ENCODE assay signal across 8 cellular contexts in genomic region chr5:141513021-141513626, GRCh38. TPM values are rescaled to one million over a fixed set of nuclear protein-coding genes. Genes with fewer than 3 reads are reported as not detected.
DNase-seq lines count a peak whose midpoint lies in the region; ATAC-seq and TF ChIP-seq lines count a peak whose summit lies in the region.

No MANE protein-coding gene starts in this region.

- H3K27me3 ChIP-seq in AG04450 (ENCODE audit: control insufficient read depth, insufficient read depth, low read length) (no peaks in the 10 kb centered on the region), esophagus muscularis mucosa (no peaks in the 10 kb centered on the region)
- no peaks in the 10 kb centered on the region for H3K27me3 ChIP-seq in naive thymus-derived CD4-positive, alpha-beta T cell (ENCODE audit: control insufficient read depth in 2 of 2, insufficient read depth in 2 of 2, low read length in 2 of 2)

- peaks cover 0 to 27% (median 6%) of the 10 kb centered on the region in 5 donors for H3K36me3 Mint-ChIP-seq in naive thymus-derived CD4-positive, alpha-beta T cell
- H3K36me3 Mint-ChIP-seq in type B pancreatic cell, result peaks cover 22% of the 10 kb centered on the region

- TF ChIP-seq CTCF in AG04450 (IDR thresholded peaks at IDR 0.05; ENCODE audit: low read depth, low read length) (no peak), NB4 (IDR thresholded peaks at IDR 0.05; ENCODE audit: low read depth, low read length) (no peak), esophagus muscularis mucosa (IDR thresholded peaks at IDR 0.05) (no peak), type B pancreatic cell (conservative IDR thresholded peaks at IDR 0.05) (no peak)

- peak overlapping the region; percentile 45 to 83 (median 65) for H3K27ac Mint-ChIP-seq in naive thymus-derived CD4-positive, alpha-beta T cell
- H3K27ac Mint-ChIP-seq in type B pancreatic cell, result peak overlapping the region; percentile 89

- peaks cover 21 to 35% (median 26%) of the 10 kb centered on the region in 7 donors for H3K4me1 Mint-ChIP-seq in naive thymus-derived CD4-positive, alpha-beta T cell
- peaks cover 64% of the 10 kb centered on the region for H3K4me1 Mint-ChIP-seq in type B pancreatic cell (ENCODE audit: unreplicated experiment)

- peak overlapping the region; percentile 93 for H3K27ac ChIP-seq in AG04450 (ENCODE audit: low read depth, low read length)
- H3K27ac ChIP-seq in esophagus muscularis mucosa (replicated peaks in 1 of 4), result peak overlapping the region; percentile 91 to 97 (median 94)
- peak overlapping the region; percentile 39 for H3K27ac ChIP-seq in naive thymus-derived CD4-positive, alpha-beta T cell (ENCODE audit: low read depth, low read length)

- ATAC-seq in naive thymus-derived CD4-positive, alpha-beta T cell, result peak; percentile 46

- intact Hi-C loops in esophagus muscularis mucosa (cut with DNase I), result no loop called here
- intact Hi-C loops in naive thymus-derived CD4-positive, alpha-beta T cell (cut with micrococcal nuclease), result loop anchor here (5.0 kb wide), 4 partner anchors 36 to 156 kb away; partner anchors contain the start of genes DIAPH1 (in 2 of the 2), HDAC3 (in 1 of the 2), PCDHGA4 (in 1 of the 2) and PCDHGB2 (in 1 of the 2)

- H3K9me3 ChIP-seq in AG04450 (ENCODE audit: control insufficient read depth, insufficient read depth, low read length) (no peaks in the 10 kb centered on the region), esophagus muscularis mucosa (no peaks in the 10 kb centered on the region)
- no peaks in the 10 kb centered on the region for H3K9me3 ChIP-seq in naive thymus-derived CD4-positive, alpha-beta T cell (ENCODE audit: control insufficient read depth in 2 of 3, low read length in 3 of 3)

- POLR2A ChIA-PET in AG04450 (lab: Yijun Ruan, JAX), result interaction anchor here (0.6 to 2.6 kb wide), 6 partner anchors 8 to 192 kb away, joined by 3 to 16 read pairs (median 7); partner anchors contain the start of genes PCDHGC3 and TAF7
- POLR2A ChIA-PET in naive thymus-derived CD4-positive, alpha-beta T cell (lab: Charles Lee), result interaction anchor here (0.6 to 2.5 kb wide), 3 partner anchors 8 to 193 kb away, joined by 3 to 17 read pairs (median 4); partner anchors contain the start of gene TAF7

- H3K4me3 Mint-ChIP-seq in naive thymus-derived CD4-positive, alpha-beta T cell, result peak overlapping the region; percentile 84 to 97 (median 90)
- peak overlapping the region; percentile 97 for H3K4me3 Mint-ChIP-seq in type B pancreatic cell

- WGBS in esophagus muscularis mucosa, result 8% methylated on average over 19 of the region's 39 CpGs

- no peak for TF ChIP-seq POLR2A in NB4 (IDR thresholded peaks at IDR 0.05; ENCODE audit: extremely low read depth, insufficient read length)
- no peak for TF ChIP-seq POLR2A in esophagus muscularis mucosa (IDR thresholded peaks at IDR 0.05; ENCODE audit: low read depth)

- CTCF ChIA-PET in AG04450 (lab: Charles Lee), result interaction anchor here (0.7 to 11.7 kb wide), 14 partner anchors 10 to 139 kb away, joined by 3 to 165 read pairs (median 6); partner anchors contain the start of gene PCDHGC3
- CTCF ChIA-PET in naive thymus-derived CD4-positive, alpha-beta T cell (lab: Charles Lee), result interaction anchor here (0.6 to 4.7 kb wide), 13 partner anchors 8 to 336 kb away, joined by 3 to 30 read pairs (median 3); partner anchors contain the start of genes PCDHB16, PCDHB8, PCDHGA10 and PCDHGB3

- peaks cover 0 to 56% (median 32%) of the 10 kb centered on the region in 4 donors for H3K36me3 ChIP-seq in esophagus muscularis mucosa
- peaks cover 0 to 27% (median 3%) of the 10 kb centered on the region in 3 experiments for H3K36me3 ChIP-seq in naive thymus-derived CD4-positive, alpha-beta T cell (ENCODE audit: control insufficient read depth in 2 of 3, insufficient read depth in 3 of 3, low read length in 3 of 3)

- peaks cover 0 to 1% (median 0%) of the 10 kb centered on the region in 11 donors for H3K9me3 Mint-ChIP-seq in naive thymus-derived CD4-positive, alpha-beta T cell
- H3K9me3 Mint-ChIP-seq in type B pancreatic cell, result no peaks in the 10 kb centered on the region

- H3K27me3 Mint-ChIP-seq in naive thymus-derived CD4-positive, alpha-beta T cell, result peaks cover 0 to 3% (median 0%) of the 10 kb centered on the region in 5 donors
- H3K27me3 Mint-ChIP-seq in type B pancreatic cell, result no peaks in the 10 kb centered on the region

- H3K4me1 ChIP-seq in esophagus muscularis mucosa, result peaks cover 61 to 73% (median 66%) of the 10 kb centered on the region in 4 donors
- H3K4me1 ChIP-seq in naive thymus-derived CD4-positive, alpha-beta T cell (ENCODE audit: control insufficient read depth in 2 of 2, insufficient read depth in 2 of 2, low read length in 2 of 2), result peaks cover 0 to 13% of the 10 kb centered on the region in 2 donors

- DNase-seq in AG04450 (ENCODE audit: low read depth, low spot score), result no peak
- DNase-seq in NB4 (ENCODE audit: low read depth), result peak; percentile 16
- DNase-seq in activated CD8-positive, alpha-beta memory T cell treated with anti-CD3 and anti-CD28 coated beads, Interleukin-2, amount 50 U/mL, for 48 hours, result peak; percentile 73
- no peak for DNase-seq in esophagus muscularis mucosa (ENCODE audit: extremely low spot score)
- peak in 6 of 9 donors; percentile 22 to 44 (median 36) for DNase-seq in naive thymus-derived CD4-positive, alpha-beta T cell
- DNase-seq in type B pancreatic cell (ENCODE audit: extremely low spot score, unreplicated experiment), result peak; percentile 84
- DNase-seq in NCI-H774 (lab: John Stamatoyannopoulos, UW), result no peak
- DNase-seq in SW480 (ENCODE audit: low spot score), result no peak

- H3K4me3 ChIP-seq in AG04450 (ENCODE audit: low read depth, low read length), result peak overlapping the region; percentile 34
- no peak overlapping the region for H3K4me3 ChIP-seq in NB4 (ENCODE audit: low read depth, low read length)
- peak overlapping the region; percentile 65 to 71 (median 66) for H3K4me3 ChIP-seq in esophagus muscularis mucosa
- peak overlapping the region; percentile 59 for H3K4me3 ChIP-seq in naive thymus-derived CD4-positive, alpha-beta T cell (ENCODE audit: low read length)

- TF ChIP-seq EP300 in esophagus muscularis mucosa (IDR thresholded peaks at IDR 0.05), result no peak

RNA-seq across cellular contexts. Expression of gene PCDHGC5, which starts 24.2 kb away (rescaled TPM):
- polyA plus RNA-seq in AG04450 (2011; rRNA removed), result 2.4 and 2.5 TPM in 2 replicates
- polyA minus RNA-seq in AG04450 (2011; rRNA and poly(A)+ RNA removed), result 9.0 and 11.2 TPM in 2 replicates
- total RNA-seq in esophagus muscularis mucosa (1 to 10 TPM in 3 of 4 donors, under 1 TPM in 1; 0.71 to 3.7 (median 1.4) TPM), type B pancreatic cell (ENCODE audit: low replicate concordance) (0.45 and 1.9 TPM in 2 replicates)
- total RNA-seq in naive thymus-derived CD4-positive, alpha-beta T cell, result under 1 TPM in 1 of 5 experiments, not detected in 4; 0.13 TPM
- not detected for polyA plus RNA-seq in naive thymus-derived CD4-positive, alpha-beta T cell

RNA-seq across cellular contexts. Expression of gene PCDHGC4, which starts 28.3 kb away (rescaled TPM):
- 0.46 and 0.83 TPM in 2 replicates for polyA plus RNA-seq in AG04450 (2011; rRNA removed)
- polyA minus RNA-seq in AG04450 (2011; rRNA and poly(A)+ RNA removed), result 6.0 and 7.6 TPM in 2 replicates
- total RNA-seq in esophagus muscularis mucosa (1 to 10 TPM in 3 of 4 donors, under 1 TPM in 1; 0.91 to 3.3 (median 2.0) TPM), type B pancreatic cell (ENCODE audit: low replicate concordance) (0.38 and 4.0 TPM in 2 replicates)
- total RNA-seq in naive thymus-derived CD4-positive, alpha-beta T cell, result under 1 TPM in 1 of 5 experiments, not detected in 4; 0.22 TPM
- polyA plus RNA-seq in naive thymus-derived CD4-positive, alpha-beta T cell, result not detected

RNA-seq across cellular contexts. Expression of gene PCDHGC3, which starts 37.4 kb away (rescaled TPM):
- 47.4 and 61.1 TPM in 2 replicates for polyA plus RNA-seq in AG04450 (2011; rRNA removed)
- 42.2 and 53.8 TPM in 2 replicates for polyA minus RNA-seq in AG04450 (2011; rRNA and poly(A)+ RNA removed)
- 10 to 100 TPM; 56.5 to 81.1 (median 65.5) TPM for total RNA-seq in esophagus muscularis mucosa
- total RNA-seq in naive thymus-derived CD4-positive, alpha-beta T cell, result under 1 TPM; 0.15 to 0.76 (median 0.16) TPM
- under 1 TPM in 1 of 2 donors, not detected in 1; 0.14 TPM for polyA plus RNA-seq in naive thymus-derived CD4-positive, alpha-beta T cell
- 11.0 and 60.3 TPM in 2 replicates for total RNA-seq in type B pancreatic cell (ENCODE audit: low replicate concordance)

Comparison
In these comparisons a context has a peak if more than half of its experiments do, and no peak if none do; other contexts are left out.
1. DNase-seq: peak in NB4 (single experiment), activated CD8-positive, alpha-beta memory T cell treated with anti-CD3 and anti-CD28 coated beads, Interleukin-2, amount 50 U/mL, for 48 hours (single experiment), naive thymus-derived CD4-positive, alpha-beta T cell (6 of 9) and type B pancreatic cell (single experiment); none in AG04450 (single experiment), esophagus muscularis mucosa (single experiment), NCI-H774 (single experiment) and SW480 (single experiment).
2. H3K27ac ChIP-seq: peak in every context shown above with its lines; median percentile 94 in esophagus muscularis mucosa; 93 in AG04450; 39 in naive thymus-derived CD4-positive, alpha-beta T cell.